23 cellular contexts compared by ENCODE assay signal in the genomic region with DNA sequence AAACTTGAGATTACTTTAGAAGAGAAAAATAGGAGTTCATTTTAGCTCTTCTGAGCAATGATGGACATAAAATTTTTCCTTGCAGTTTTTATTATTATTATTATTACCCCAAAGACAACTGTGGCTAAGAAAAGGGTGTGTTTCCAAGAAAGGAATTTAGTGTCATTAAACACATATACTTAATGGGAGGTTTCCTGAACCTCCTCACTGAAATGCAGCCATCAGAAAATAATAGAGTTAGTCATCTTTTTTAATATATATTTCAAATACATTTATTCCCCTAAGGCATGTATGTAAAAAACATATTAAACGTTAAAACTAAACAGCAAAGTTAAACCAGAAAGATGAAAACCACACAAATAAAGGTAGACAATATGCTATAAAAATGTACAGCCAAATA.
"Had no signal": no experiment of that assay in that cellular context is flagged by ENCODE, and none has a peak within 500 bp of the region (broad histone marks: within the 10 kb centered on the region; RNA-seq: fewer than 3 reads in every experiment).

No MANE protein-coding gene starts in this region.

- H3K27me3 ChIP-seq: dorsolateral prefrontal cortex, esophagus squamous epithelium, gastrocnemius medialis, heart right ventricle, left lung had no signal

- ATAC-seq: esophagus mucosa; gastrocnemius medialis; heart right ventricle; left cardiac atrium; left lung; left ventricle myocardium superior; lower lobe of right lung; naive thymus-derived CD4-positive, alpha-beta T cell had no signal

- H3K9me3 ChIP-seq: esophagus squamous epithelium, gastrocnemius medialis had no signal

- DNase-seq: dermis blood vessel endothelial cell; dorsolateral prefrontal cortex; effector CD4-positive, alpha-beta T cell; effector memory CD4-positive, alpha-beta T cell; erythroblast; esophagus squamous epithelium; foreskin fibroblast; foreskin melanocyte; gastrocnemius medialis; glutamatergic neuron; head of caudate nucleus; heart right ventricle; hippocampal formation; left cardiac atrium; left lung; left ventricle myocardium superior; lower lobe of right lung; mesendoderm; midbrain; naive thymus-derived CD4-positive, alpha-beta T cell had no signal

- H3K27ac ChIP-seq: coronary artery, dorsolateral prefrontal cortex, epithelial cell of prostate, esophagus squamous epithelium, gastrocnemius medialis, heart right ventricle, left lung, lower lobe of right lung had no signal

- H3K36me3 ChIP-seq: esophagus squamous epithelium, gastrocnemius medialis, heart right ventricle, left lung, lower lobe of right lung had no signal

- H3K4me1 ChIP-seq: esophagus squamous epithelium, left lung, lower lobe of right lung had no signal

- H3K4me3 ChIP-seq: coronary artery, dorsolateral prefrontal cortex, esophagus squamous epithelium, gastrocnemius medialis, heart right ventricle, left lung, lower lobe of right lung had no signal
